21 cellular contexts compared by ENCODE assay signal in the genomic region with DNA sequence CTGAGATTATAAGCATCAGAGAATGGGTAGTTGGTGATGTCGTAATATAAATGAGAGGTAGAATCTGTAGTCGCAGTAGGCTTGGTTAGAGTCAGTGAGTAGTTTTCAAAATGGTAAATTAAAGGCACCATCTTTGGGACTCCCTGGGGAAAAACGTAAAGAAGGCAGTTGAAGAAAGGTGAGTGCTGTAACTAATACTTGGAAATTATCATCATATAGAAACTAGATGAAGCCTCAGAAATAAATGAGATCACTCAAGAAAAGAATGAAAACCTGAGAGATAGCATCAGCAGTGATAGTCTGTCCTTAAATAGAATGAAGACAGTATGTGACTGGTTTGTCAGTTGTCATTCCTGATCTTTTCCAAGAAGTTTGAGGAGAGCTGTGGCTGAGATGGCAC. TPM values are rescaled to one million over a fixed set of nuclear protein-coding genes. Genes with fewer than 3 reads are reported as not detected.
A peak's percentile ranks its signal among the peaks of the same experiment; 100 is the strongest.
DNase-seq lines count a peak whose midpoint lies in the region; ATAC-seq, FAIRE-seq and TF ChIP-seq lines count a peak whose summit lies in the region.
"Had no signal": no experiment of that assay in that cellular context is flagged by ENCODE, and none has a peak within 500 bp of the region (broad histone marks: within the 10 kb centered on the region; RNA-seq: fewer than 3 reads in every experiment).

No MANE protein-coding gene starts in this region.

- 89 to 93% methylated on average over 3 of the region's 3 CpGs for WGBS in pancreas, 2 donors

- peak; percentile 51 for ATAC-seq in GM18502 (IDR thresholded peaks at IDR 0.05; ENCODE audit: poor library complexity, unreplicated experiment)
- ATAC-seq in HG02678 (IDR thresholded peaks at IDR 0.05; ENCODE audit: unreplicated experiment): peak; percentile 48
- peak; percentile 87 for ATAC-seq in activated T-helper 17 cell treated with anti-CD3 and anti-CD28 coated beads, Interleukin-2, amount 50 U/mL, for 72 hours (replicated peaks)
- ATAC-seq in pancreas: no peak

- H3K9me3 ChIP-seq in pancreas (no peaks in the 10 kb centered on the region), MG63 (peaks cover 4% of the 10 kb centered on the region)
- H3K9me3 ChIP-seq: thoracic aorta had no signal

- no peak for FAIRE-seq in pancreas (lab: Jason Lieb, UNC)
- FAIRE-seq: astrocyte had no signal

- no peaks in the 10 kb centered on the region for H3K27me3 Mint-ChIP-seq in activated T-helper 17 cell treated with anti-CD3 and anti-CD28 coated beads, Interleukin-2, amount 50 U/mL, for 72 hours
- H3K27me3 Mint-ChIP-seq in osteocyte (ENCODE audit: unreplicated experiment): no peaks in the 10 kb centered on the region
- H3K27me3 Mint-ChIP-seq: CD8-positive, alpha-beta memory T cell; progenitor cell of endocrine pancreas had no signal

- H3K4me3 ChIP-seq in GM12875 (ENCODE audit: low read depth, low read length): peak overlapping the region; percentile 21
- no peak overlapping the region for H3K4me3 ChIP-seq in pancreas
- no peak overlapping the region for H3K4me3 ChIP-seq in MG63
- H3K4me3 ChIP-seq: lung, thoracic aorta had no signal

- H3K4me3 Mint-ChIP-seq in activated T-helper 17 cell treated with anti-CD3 and anti-CD28 coated beads, Interleukin-2, amount 50 U/mL, for 72 hours: no peak overlapping the region
- H3K4me3 Mint-ChIP-seq in osteocyte (ENCODE audit: unreplicated experiment): no peak overlapping the region
- H3K4me3 Mint-ChIP-seq: activated naive CD4-positive, alpha-beta T cell treated with anti-CD3 and anti-CD28 coated beads for 36 hours; CD8-positive, alpha-beta memory T cell; neural crest cell had no signal

- peaks cover 2% of the 10 kb centered on the region for H3K9me3 Mint-ChIP-seq in activated T-helper 17 cell treated with anti-CD3 and anti-CD28 coated beads, Interleukin-2, amount 50 U/mL, for 72 hours
- H3K9me3 Mint-ChIP-seq in osteocyte (ENCODE audit: unreplicated experiment): no peaks in the 10 kb centered on the region

- intact Hi-C loops in pancreas (cut with DNase I): no loop called here

- H3K4me1 Mint-ChIP-seq in activated T-helper 17 cell treated with anti-CD3 and anti-CD28 coated beads, Interleukin-2, amount 50 U/mL, for 72 hours: peaks cover under 1% of the 10 kb centered on the region
- peaks cover 2% of the 10 kb centered on the region for H3K4me1 Mint-ChIP-seq in osteocyte (ENCODE audit: unreplicated experiment)
- H3K4me1 Mint-ChIP-seq: neural crest cell had no signal

- no peak overlapping the region for H3K27ac ChIP-seq in pancreas
- H3K27ac ChIP-seq: thoracic aorta had no signal

- H3K27me3 ChIP-seq in pancreas (no peaks in the 10 kb centered on the region), MG63 (no peaks in the 10 kb centered on the region)

- no peaks in the 10 kb centered on the region for H3K4me1 ChIP-seq in pancreas

- H3K36me3 ChIP-seq in pancreas: no peaks in the 10 kb centered on the region
- H3K36me3 ChIP-seq in MG63: 0 out of 2 replicates have a peak, but pooled peaks cover 4% of the 10 kb centered on the region
- H3K36me3 ChIP-seq: thoracic aorta had no signal

- no peaks in the 10 kb centered on the region for H3K36me3 Mint-ChIP-seq in activated T-helper 17 cell treated with anti-CD3 and anti-CD28 coated beads, Interleukin-2, amount 50 U/mL, for 72 hours (ENCODE audit: low read depth)
- H3K36me3 Mint-ChIP-seq in osteocyte (ENCODE audit: unreplicated experiment): no peaks in the 10 kb centered on the region

- H3K27ac Mint-ChIP-seq in activated T-helper 17 cell treated with anti-CD3 and anti-CD28 coated beads, Interleukin-2, amount 50 U/mL, for 72 hours: no peak overlapping the region
- H3K27ac Mint-ChIP-seq in osteocyte (ENCODE audit: unreplicated experiment): no peak overlapping the region
- H3K27ac Mint-ChIP-seq: activated naive CD4-positive, alpha-beta T cell treated with anti-CD3 and anti-CD28 coated beads for 36 hours; CD8-positive, alpha-beta memory T cell; progenitor cell of endocrine pancreas had no signal

- TF ChIP-seq CTCF in GM12875 (IDR thresholded peaks at IDR 0.05; ENCODE audit: borderline replicate concordance, insufficient read depth, low read depth, low read length) (no peak), osteocyte (IDR thresholded peaks at IDR 0.05) (no peak), pancreas (IDR thresholded peaks at IDR 0.05) (no peak)

- DNase-seq in osteocyte (ENCODE audit: extremely low spot score, unreplicated experiment) (no peak), pancreas (no peak), MG63 (no peak)
- DNase-seq: activated CD4-positive, alpha-beta T cell treated with anti-CD3 and anti-CD28 coated beads, Interleukin-2, amount 50 U/mL, for 1 hour; activated naive CD4-positive, alpha-beta T cell treated with anti-CD3 and anti-CD28 coated beads for 36 hours; activated T-cell treated with anti-CD3 and anti-CD28 coated beads for 4 hours; CD8-positive, alpha-beta memory T cell; central memory CD4-positive, alpha-beta T cell; dermis blood vessel endothelial cell; DMS153; NCI-H526; RPMI8226 had no signal

RNA-seq across cellular contexts. Expression of a gene that starts 23.8 kb away (rescaled TPM):
- 10 to 100 TPM; 14.0 to 22.6 TPM for total RNA-seq in activated T-helper 17 cell treated with anti-CD3 and anti-CD28 coated beads, Interleukin-2, amount 50 U/mL, for 72 hours
- total RNA-seq in osteocyte: 12.6 and 15.7 TPM in 2 replicates
- 10 to 100 TPM; 26.4 to 36.7 (median 34.5) TPM for total RNA-seq in pancreas
- polyA plus RNA-seq in pancreas: 1 to 10 TPM; 4.1 to 9.9 TPM
- total RNA-seq in MG63 (2014; rRNA removed; shearing (Covaris generic); ENCODE audit: low replicate concordance): 31.9 and 40.6 TPM in 2 replicates

Comparison
In these comparisons a context has a peak if more than half of its experiments do, and no peak if none do; other contexts are left out.
1. ATAC-seq: peak in GM18502 (single experiment), HG02678 (single experiment) and activated T-helper 17 cell treated with anti-CD3 and anti-CD28 coated beads, Interleukin-2, amount 50 U/mL, for 72 hours (single experiment); none in pancreas (0 of 4).